In the genomic region with DNA sequence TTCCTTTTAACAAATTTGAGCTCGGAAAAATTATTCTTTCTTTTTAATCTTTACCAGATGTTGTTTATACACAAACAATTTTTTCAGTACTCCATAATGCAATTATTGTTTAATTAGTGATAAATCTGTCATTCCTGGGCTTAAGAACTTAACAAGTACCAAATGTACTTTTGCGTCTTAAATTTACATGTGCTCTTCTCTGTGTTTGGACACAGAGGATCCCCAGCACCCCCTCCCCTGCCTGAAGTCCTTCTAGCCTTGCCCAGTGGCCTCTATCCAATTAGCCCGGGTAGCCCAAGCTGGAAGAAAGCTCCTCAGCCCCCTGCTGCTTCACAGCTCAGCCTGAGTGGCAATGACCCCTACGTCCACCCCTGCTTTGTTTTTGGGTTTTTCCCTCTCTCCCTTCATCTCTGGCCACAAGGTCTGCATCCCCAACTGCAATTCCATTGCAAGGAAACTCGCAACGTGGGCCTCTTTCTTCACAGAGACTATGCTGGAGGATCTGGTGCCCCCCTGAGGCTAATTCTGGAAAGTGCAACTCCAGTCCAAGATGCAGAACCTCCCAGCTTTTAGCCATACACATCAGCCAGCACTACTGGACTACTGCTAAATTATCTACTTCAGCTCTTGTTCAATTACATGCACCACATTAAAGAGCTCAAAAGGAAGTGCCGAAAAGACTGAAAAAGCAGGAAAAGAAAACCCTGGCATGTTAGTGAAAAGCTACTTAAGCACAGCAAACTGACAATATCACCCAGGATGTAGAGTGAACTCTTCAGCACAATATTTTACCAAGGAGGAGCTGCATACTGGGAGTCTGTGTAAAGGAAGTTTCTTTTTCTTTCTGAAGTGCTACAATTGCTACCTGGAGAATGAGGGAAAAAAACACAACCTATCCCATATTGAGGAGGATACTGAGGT, we compare ENCODE assay signal across 8 cellular contexts.
DNase-seq lines count a peak whose midpoint lies in the region; ATAC-seq and TF ChIP-seq lines count a peak whose summit lies in the region.

No MANE protein-coding gene starts in this region.

- TF ChIP-seq EP300 in SK-N-SH (IDR thresholded peaks at IDR 0.05; ENCODE audit: borderline replicate concordance in 1 of 2, low read depth in 1 of 2, low read length in 1 of 2): no peak

- H3K4me3 ChIP-seq in SK-N-SH (ENCODE audit: low read depth in 2 of 2, low read length in 1 of 2): peak overlapping the region in 1 of 2 experiments; percentile 16; a peak in 1 of 4 replicates
- H3K4me3 ChIP-seq in adipocyte (ENCODE audit: low read length): no peak overlapping the region

- peak; percentile 92 for TF ChIP-seq CTCF in SK-N-SH (IDR thresholded peaks at IDR 0.05)

- CTCF ChIA-PET in SK-N-SH (lab: Yijun Ruan, JAX): interaction anchor here (0.6 to 12.5 kb wide), 61 partner anchors 8 to 1087 kb away, joined by 3 to 229 read pairs (median 5); no protein-coding TSS in a partner anchor

- ATAC-seq in left ventricle myocardium superior (peak; percentile 65), GM21381 (IDR thresholded peaks at IDR 0.05; ENCODE audit: unreplicated experiment) (no peak), GM18870 (IDR thresholded peaks at IDR 0.05; ENCODE audit: unreplicated experiment) (no peak)

- DNase-seq in Daoy (ENCODE audit: low read depth) (peak; percentile 55), LoVo (ENCODE audit: low spot score) (peak; percentile 53), SK-N-SH (peak; percentile 70), adipocyte (ENCODE audit: low read depth) (peak; percentile 92), left ventricle myocardium superior (peak; percentile 57), putamen (ENCODE audit: low spot score) (peak; percentile 68)

- H3K79me2 ChIP-seq in SK-N-SH (ENCODE audit: insufficient read depth): no peaks in the 10 kb centered on the region

- no peak overlapping the region for H3K4me2 ChIP-seq in SK-N-SH

- H3K36me3 ChIP-seq in SK-N-SH (replicated peaks in 1 of 2; ENCODE audit: control insufficient read depth in 1 of 2, insufficient read depth in 2 of 2, low read length in 1 of 2): no peaks in the 10 kb centered on the region
- H3K36me3 ChIP-seq in adipocyte (ENCODE audit: control insufficient read depth, insufficient read depth, low read length, severe bottlenecking): no peaks in the 10 kb centered on the region

- H4K20me1 ChIP-seq in SK-N-SH (ENCODE audit: insufficient read depth): no peaks in the 10 kb centered on the region

- no peak overlapping the region for H3K9ac ChIP-seq in SK-N-SH
- no peak overlapping the region for H3K9ac ChIP-seq in adipocyte (ENCODE audit: low read length)

- H3K9me2 ChIP-seq in SK-N-SH: no peaks in the 10 kb centered on the region

- H3K27me3 ChIP-seq in SK-N-SH (ENCODE audit: insufficient read depth) (no peaks in the 10 kb centered on the region), adipocyte (replicated peaks; ENCODE audit: control insufficient read depth, insufficient read depth, low read length) (no peaks in the 10 kb centered on the region)

- H3F3A ChIP-seq in SK-N-SH (replicated peaks; ENCODE audit: insufficient read depth): peaks cover 10% of the 10 kb centered on the region

- H3K27ac ChIP-seq in SK-N-SH (ENCODE audit: low read depth in 2 of 2, low read length in 1 of 2): peak overlapping the region in 1 of 2 experiments; percentile 99; a peak in 2 of 4 replicates

- H3K9me3 ChIP-seq in SK-N-SH: no peaks in the 10 kb centered on the region
- no peaks in the 10 kb centered on the region for H3K9me3 ChIP-seq in adipocyte (ENCODE audit: control insufficient read depth, low read length)

- H3K4me1 ChIP-seq in SK-N-SH (ENCODE audit: control insufficient read depth in 1 of 2, insufficient read depth in 2 of 2, low read depth in 1 of 2, low read length in 1 of 2): peaks cover 5 to 75% of the 10 kb centered on the region in 2 experiments
- H3K4me1 ChIP-seq in adipocyte (ENCODE audit: control insufficient read depth, insufficient read depth, low read length): peaks cover 7% of the 10 kb centered on the region

- intact Hi-C loops in left ventricle myocardium superior (cut with micrococcal nuclease): loop anchor here (5.0 kb wide), 2 partner anchors 349 to 449 kb away; no protein-coding TSS in a partner anchor

- TF ChIP-seq RAD21 in SK-N-SH (IDR thresholded peaks at IDR 0.05; ENCODE audit: low read length): peak; percentile 88

- POLR2A ChIA-PET in SK-N-SH (lab: Yijun Ruan, JAX): interaction anchor here (1.4 kb wide), 1 partner anchor 450 kb away, joined by 5 read pairs; no protein-coding TSS in a partner anchor

- H2AFZ ChIP-seq in SK-N-SH (ENCODE audit: low read depth): no peak overlapping the region; the same call in 1 of the 2 replicates

- 20% methylated on average over 7 of the region's 7 CpGs for WGBS in SK-N-SH (ENCODE audit: low lambda C conversion rate)

TF ChIP-seq in SK-N-SH, 30 proteins besides CTCF, POLR2A, EP300 and RAD21:
- TF ChIP-seq FOSL2 (IDR thresholded peaks at IDR 0.05; ENCODE audit: borderline replicate concordance, low read depth): no peak
- no peak for TF ChIP-seq ELF1 (IDR thresholded peaks at IDR 0.05)
- no peak for TF ChIP-seq RFX5 (IDR thresholded peaks at IDR 0.05; ENCODE audit: low read length)
- TF ChIP-seq ZBTB33 (IDR thresholded peaks at IDR 0.05; ENCODE audit: borderline replicate concordance, low read depth): no peak
- peak; percentile 78 for TF ChIP-seq SMC3 (IDR thresholded peaks at IDR 0.05; ENCODE audit: low read depth, low read length)
- TF ChIP-seq CHD2 (IDR thresholded peaks at IDR 0.05; ENCODE audit: low read length, partially characterized antibody): no peak
- peak; percentile 19; the same call in 1 of the 2 replicates for TF ChIP-seq RCOR1 (IDR thresholded peaks at IDR 0.05; ENCODE audit: low read length)
- TF ChIP-seq RXRA (IDR thresholded peaks at IDR 0.05; ENCODE audit: borderline replicate concordance, low read depth): no peak
